ENCODE assay signal across 11 cellular contexts in the genomic region with DNA sequence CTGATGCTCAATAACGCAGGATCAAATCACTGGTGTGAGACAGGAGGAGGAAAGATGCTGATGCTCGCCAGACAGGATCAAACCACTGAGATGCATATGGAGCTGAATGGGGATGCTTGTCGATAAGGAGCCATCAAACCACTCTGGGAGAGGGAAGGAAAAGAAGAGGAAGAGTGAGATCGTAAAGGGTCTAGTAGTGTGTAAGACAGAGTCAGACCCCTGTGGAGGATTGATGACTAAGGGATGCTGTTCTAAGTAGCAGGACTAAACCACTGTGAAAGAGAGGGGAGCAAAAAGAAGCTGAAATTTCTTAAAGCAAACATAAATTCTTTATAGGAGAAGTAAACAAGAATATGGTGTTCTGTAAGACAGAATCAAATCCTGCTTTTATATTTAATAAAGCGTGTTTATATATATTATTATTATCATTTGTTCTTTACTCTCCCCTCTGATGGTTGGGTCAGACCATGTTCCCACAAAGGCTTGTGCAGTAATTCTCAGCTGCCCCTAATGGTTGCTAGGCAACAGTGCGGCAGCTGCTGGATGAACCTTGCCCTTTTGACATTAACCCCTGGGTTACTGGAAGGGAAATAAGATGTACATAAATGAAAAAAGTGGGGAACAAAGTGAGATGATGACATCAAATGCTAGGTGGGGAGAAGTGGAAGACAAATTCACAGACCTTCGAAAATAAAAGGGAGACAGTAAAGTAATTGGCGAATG.
DNase-seq lines count a peak whose midpoint lies in the region; ATAC-seq, FAIRE-seq and TF ChIP-seq lines count a peak whose summit lies in the region.
"Had no signal": no experiment of that assay in that cellular context is flagged by ENCODE, and none has a peak within 500 bp of the region (broad histone marks: within the 10 kb centered on the region; RNA-seq: fewer than 3 reads in every experiment).

No MANE protein-coding gene starts in this region.

- peak; percentile 50 for FAIRE-seq in frontal cortex (lab: Jason Lieb, UNC)

- peaks cover 0 to 7% (median 0%) of the 10 kb centered on the region in 3 donors for H3K27me3 ChIP-seq in stomach
- H3K27me3 ChIP-seq in transverse colon = no peaks in the 10 kb centered on the region

- H3K4me3 ChIP-seq in Jurkat, Clone E6-1 (ENCODE audit: low read length) = no peak overlapping the region
- no peak overlapping the region for H3K4me3 ChIP-seq in stomach
- H3K4me3 ChIP-seq in transverse colon = no peak overlapping the region
- H3K4me3 ChIP-seq: thoracic aorta had no signal

- H3K27ac ChIP-seq in stomach (no peak overlapping the region), transverse colon (no peak overlapping the region)
- H3K27ac ChIP-seq: thoracic aorta had no signal

- peak; percentile 50 for DNase-seq in Jurkat, Clone E6-1 (ENCODE audit: low read depth, low spot score)
- DNase-seq in NCI-H748 treated with DMSO at 0.1 percent for 48 hours (lab: John Stamatoyannopoulos, UW) (peak; percentile 73), frontal cortex (ENCODE audit: low spot score in 2 of 2) (peak; percentile 16 to 24), pons (ENCODE audit: low spot score) (peak; percentile 87), stomach (no peak), transverse colon (no peak)
- DNase-seq: left cardiac atrium, SW 1271 had no signal

- H3K36me3 ChIP-seq in stomach (no peaks in the 10 kb centered on the region), transverse colon (no peaks in the 10 kb centered on the region)
- H3K36me3 ChIP-seq: thoracic aorta had no signal

- TF ChIP-seq CTCF in stomach (IDR thresholded peaks at IDR 0.05) = no peak
- TF ChIP-seq CTCF in transverse colon (IDR thresholded peaks at IDR 0.05) = no peak

- WGBS in stomach, 5 donors = 20 to 43% (median 28%) methylated on average over 7 to 8 of the region's 8 CpGs
- 24 to 40% methylated on average over 4 to 8 of the region's 8 CpGs for WGBS in transverse colon (ENCODE audit: low coverage in 1 of 2), 2 donors

- H3K4me1 ChIP-seq in stomach (no peaks in the 10 kb centered on the region), transverse colon (no peaks in the 10 kb centered on the region)

- no peak for TF ChIP-seq POLR2A in stomach (IDR thresholded peaks at IDR 0.05)
- no peak for TF ChIP-seq POLR2A in transverse colon (IDR thresholded peaks at IDR 0.05)

- in situ Hi-C loops in transverse colon (cut with MboI; ENCODE audit: low pct_ligation_motif_present in 1 of 4, low pct_unique_long_range_greater_than_20kb in 1 of 4, low sequenced_read_pairs in 3 of 4) = loop anchor here in 1 of 4 donors (25.0 kb wide), 1 partner anchor 97 kb away; no protein-coding TSS in a partner anchor

- TF ChIP-seq EP300 in stomach (IDR thresholded peaks at IDR 0.05) (no peak), transverse colon (IDR thresholded peaks at IDR 0.05; ENCODE audit: low read depth) (no peak)

- H3K9me3 ChIP-seq in stomach (no peaks in the 10 kb centered on the region), transverse colon (no peaks in the 10 kb centered on the region)
- H3K9me3 ChIP-seq: thoracic aorta had no signal

- ATAC-seq in HG03460 (IDR thresholded peaks at IDR 0.05; ENCODE audit: unreplicated experiment) = no peak
- no peak for ATAC-seq in GM19328 (IDR thresholded peaks at IDR 0.05; ENCODE audit: unreplicated experiment)
- ATAC-seq: left cardiac atrium had no signal

- intact Hi-C loops in stomach (cut with DNase I; ENCODE audit: low total_unique reads) (no loop called here), transverse colon (cut with DNase I; ENCODE audit: low total_unique reads) (no loop called here)

Comparison
In these comparisons a context has a peak if more than half of its experiments do, and no peak if none do; other contexts are left out.
1. DNase-seq: peak in Jurkat, Clone E6-1 (single experiment), NCI-H748 treated with DMSO at 0.1 percent for 48 hours (single experiment), frontal cortex (2 of 2) and pons (single experiment); none in stomach (single experiment) and transverse colon (single experiment).